Comparison of ENCODE assay signal across 20 cellular contexts in genomic region chr3:135924506-135924905, GRCh38. TPM values are rescaled to one million over a fixed set of nuclear protein-coding genes. Genes with fewer than 3 reads are reported as not detected.
DNase-seq lines count a peak whose midpoint lies in the region; ATAC-seq, FAIRE-seq and TF ChIP-seq lines count a peak whose summit lies in the region.
"Had no signal": no experiment of that assay in that cellular context is flagged by ENCODE, and none has a peak within 500 bp of the region (broad histone marks: within the 10 kb centered on the region; RNA-seq: fewer than 3 reads in every experiment).

No MANE protein-coding gene starts in this region.

- H3K36me3 Mint-ChIP-seq in Calu3 (ENCODE audit: insufficient read depth, unreplicated experiment) (peaks cover 13% of the 10 kb centered on the region), WTC11 (no peaks in the 10 kb centered on the region)
- H3K36me3 Mint-ChIP-seq: CD4-positive, alpha-beta memory T cell had no signal

- H3K9me3 Mint-ChIP-seq in Calu3 (ENCODE audit: low read depth, unreplicated experiment) (peaks cover 8% of the 10 kb centered on the region), WTC11 (no peaks in the 10 kb centered on the region)
- H3K9me3 Mint-ChIP-seq: HFFc6 had no signal

- POLR2A ChIA-PET in WTC11 (lab: Charles Lee) = no interaction called here

- ATAC-seq in WTC11 = no peak
- no peak for ATAC-seq in esophagus mucosa
- no peak for ATAC-seq in HG03457 (IDR thresholded peaks at IDR 0.05; ENCODE audit: unreplicated experiment)
- ATAC-seq: GM12878 had no signal

- CTCF ChIA-PET in Calu3 (lab: Charles Lee) (interaction anchor here (1.1 kb wide), 1 partner anchor 27 kb away, joined by 3 read pairs; no protein-coding TSS in a partner anchor), WTC11 (lab: Charles Lee) (interaction anchor here (1.0 kb wide), 1 partner anchor 118 kb away, joined by 4 read pairs; no protein-coding TSS in a partner anchor)

- H3K9ac ChIP-seq in kidney (ENCODE audit: low read length in 2 of 2) = no peak overlapping the region
- H3K9ac ChIP-seq: GM23248 had no signal

- H3K27me3 Mint-ChIP-seq in Calu3 (ENCODE audit: unreplicated experiment) (no peaks in the 10 kb centered on the region), WTC11 (ENCODE audit: low read depth) (no peaks in the 10 kb centered on the region)

- peak overlapping the region; percentile 55 to 66 for H3K27ac ChIP-seq in kidney (ENCODE audit: low read depth in 2 of 2, low read length in 2 of 2)
- H3K27ac ChIP-seq: GM23248 had no signal

- H3K4me1 ChIP-seq in kidney (ENCODE audit: control insufficient read depth in 1 of 2, insufficient read depth in 1 of 2, low read depth in 1 of 2, low read length in 2 of 2) = peaks cover 4 to 32% of the 10 kb centered on the region in 2 donors
- H3K4me1 ChIP-seq: HAP-1 had no signal

- no TSS peak for BruUV-seq in Calu3 (replicated peaks; lab: Mats Ljungman, UMichigan)

- FAIRE-seq in kidney (lab: Jason Lieb, UNC) = no peak
- FAIRE-seq: D721Med, GM12878, GM19239, H54 had no signal

- H3K4me3 Mint-ChIP-seq in Calu3 (ENCODE audit: low read depth, unreplicated experiment) = no peak overlapping the region
- H3K4me3 Mint-ChIP-seq in WTC11 = no peak overlapping the region
- H3K4me3 Mint-ChIP-seq: CD4-positive, alpha-beta memory T cell; HFFc6 had no signal

- no peak for DNase-seq in Calu3
- no peak for DNase-seq in WTC11 (ENCODE audit: low spot score)
- DNase-seq in kidney = no peak
- DNase-seq in retina = no peak
- DNase-seq: C1 segment of cervical spinal cord; CD4-positive, alpha-beta memory T cell; COR-L47; DMS 273 treated with DMSO at 0.1 percent for 48 hours; DMS79; EL; GDM1; GM23248; HFFc6 had no signal

- no peaks in the 10 kb centered on the region for H3K36me3 ChIP-seq in kidney (ENCODE audit: control insufficient read depth in 1 of 2, insufficient read depth in 2 of 2, low read length in 2 of 2)
- H3K36me3 ChIP-seq: HAP-1 had no signal

- peak overlapping the region; percentile 27 for H3K27ac Mint-ChIP-seq in Calu3 (ENCODE audit: unreplicated experiment)
- 0 out of 2 replicates have a peak overlapping the region, but pooled peaks have one; percentile 2 for H3K27ac Mint-ChIP-seq in WTC11
- H3K27ac Mint-ChIP-seq: CD4-positive, alpha-beta memory T cell; HFFc6 had no signal

- H3K9me3 ChIP-seq in kidney (ENCODE audit: control insufficient read depth in 1 of 2, low read length in 2 of 2) = no peaks in the 10 kb centered on the region
- H3K9me3 ChIP-seq: HAP-1 had no signal

- no peak overlapping the region for H3K4me3 ChIP-seq in kidney (ENCODE audit: low read length in 2 of 2)
- H3K4me3 ChIP-seq: GM12878, GM23248, HAP-1 had no signal

- H3K4me1 Mint-ChIP-seq in Calu3 (ENCODE audit: low read depth, unreplicated experiment) (peaks cover 63% of the 10 kb centered on the region), WTC11 (peaks cover 21% of the 10 kb centered on the region)
- H3K4me1 Mint-ChIP-seq: CD4-positive, alpha-beta memory T cell had no signal

- intact Hi-C loops in Calu3 (cut with micrococcal nuclease; ENCODE audit: unreplicated experiment) = no loop called here
- intact Hi-C loops in kidney (cut with DNase I) = no loop called here

- TF ChIP-seq CTCF in Calu3 (IDR thresholded peaks at IDR 0.05; ENCODE audit: unreplicated experiment) = no peak
- no peak for TF ChIP-seq CTCF in WTC11 (IDR thresholded peaks at IDR 0.05)
- no peak for TF ChIP-seq CTCF in kidney (IDR thresholded peaks at IDR 0.05; ENCODE audit: borderline replicate concordance, extremely low read depth, insufficient read depth)

TF ChIP-seq in WTC11, 78 proteins besides CTCF, POLR2A, EP300 and RAD21:
- TF ChIP-seq MLX (CRISPR knock-in tag; IDR thresholded peaks at IDR 0.05) (no peak), MXD4 (CRISPR knock-in tag; IDR thresholded peaks at IDR 0.05; ENCODE audit: borderline replicate concordance) (no peak), FOXK1 (CRISPR knock-in tag; IDR thresholded peaks at IDR 0.05) (no peak), NR2C2 (CRISPR knock-in tag; IDR thresholded peaks at IDR 0.05) (no peak), ZNF281 (CRISPR knock-in tag; IDR thresholded peaks at IDR 0.05) (no peak), GABPB1 (CRISPR knock-in tag; IDR thresholded peaks at IDR 0.05) (no peak)

RNA-seq across cellular contexts. Expression of gene PPP2R3A, which starts 41.0 kb away (rescaled TPM):
- total RNA-seq in Calu3 (2022) (45.6 and 64.8 TPM in 2 replicates), WTC11 (2021) (12.1 to 13.1 TPM (median 12.9 TPM) in 3 replicates), kidney (71.9 TPM), esophagus mucosa (11.4 TPM)
- polyA plus RNA-seq in kidney (ENCODE audit: insufficient read depth, low read depth, low replicate concordance) = 16.6 TPM
